In the genomic region with DNA sequence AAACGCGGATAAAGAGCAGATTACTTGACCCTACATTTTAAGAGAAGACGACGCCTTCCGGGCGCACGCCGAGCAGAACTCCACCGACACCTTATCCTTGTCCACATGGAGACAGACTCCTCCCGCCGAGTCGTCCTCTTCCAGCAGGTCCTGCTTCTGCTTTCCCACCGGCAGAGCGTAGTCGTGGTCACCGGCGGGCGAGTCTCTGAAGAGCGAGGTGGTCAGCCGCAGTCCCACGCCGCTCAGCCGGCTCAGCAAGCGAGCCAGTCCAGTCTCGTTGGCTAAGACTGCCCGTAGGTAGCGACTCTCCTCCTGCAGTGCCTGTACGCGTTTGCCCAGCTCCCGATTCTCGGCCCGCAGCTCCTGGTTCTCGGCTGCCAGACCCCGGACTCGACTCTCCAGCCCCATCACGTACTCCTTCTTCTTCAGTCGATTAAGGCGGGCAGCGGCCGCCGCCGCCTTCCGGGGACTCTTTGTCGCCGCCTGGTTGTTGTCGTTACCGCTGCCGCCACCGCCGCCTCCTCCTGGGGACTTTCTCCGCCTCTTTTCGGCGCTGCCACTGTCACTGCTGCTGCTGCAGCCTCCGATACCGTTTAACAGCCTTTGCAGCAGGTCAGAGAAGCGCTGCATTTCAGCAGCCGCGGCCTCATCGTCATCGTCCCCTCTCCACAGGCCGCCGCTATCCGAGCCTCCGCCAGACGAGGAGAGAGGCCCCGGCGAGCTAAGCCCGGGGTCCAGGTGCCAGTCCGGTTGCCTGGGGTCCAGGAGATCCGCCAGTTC, we compare ENCODE assay signal across 8 cellular contexts. TPM values are rescaled to one million over a fixed set of nuclear protein-coding genes. Genes with fewer than 3 reads are reported as not detected.
DNase-seq lines count a peak whose midpoint lies in the region; ATAC-seq and TF ChIP-seq lines count a peak whose summit lies in the region.

No MANE protein-coding gene starts in this region.

- peak overlapping the region; percentile 97 for H3K4me3 Mint-ChIP-seq in natural killer cell treated with Interleukin-12 subunit alpha and Interleukin-12 subunit beta and Interleukin-15 and Interleukin-18, amount 100 ng/mL, for 72 hours
- peak overlapping the region; percentile 99 for H3K4me3 Mint-ChIP-seq in stimulated activated naive CD8-positive, alpha-beta T cell treated with anti-CD3 and anti-CD28 coated beads, Interleukin-15, Interleukin-2, amounts not matched to agents 100 ng/mL and 50 ng/mL, for 24 hours

- peak overlapping the region; percentile 93 to 95 for H3K27ac Mint-ChIP-seq in natural killer cell treated with Interleukin-12 subunit alpha and Interleukin-12 subunit beta and Interleukin-15 and Interleukin-18, amount 100 ng/mL, for 72 hours
- peak overlapping the region; percentile 98 for H3K27ac Mint-ChIP-seq in stimulated activated naive CD8-positive, alpha-beta T cell treated with anti-CD3 and anti-CD28 coated beads, Interleukin-15, Interleukin-2, amounts not matched to agents 100 ng/mL and 50 ng/mL, for 24 hours

- DNase-seq in DMS153 (lab: John Stamatoyannopoulos, UW) = peak; percentile 46
- DNase-seq in HT-29 (ENCODE audit: low spot score) = peak; percentile 91
- DNase-seq in OCI-M1 (lab: John Stamatoyannopoulos, UW) = peak; percentile 98
- peak; percentile 82 for DNase-seq in activated T-helper 1 cell treated with Interleukin-2 at 50 U/mL for 16 hours (ENCODE audit: low read depth)
- peak; percentile 54 for DNase-seq in fibroblast of mammary gland (ENCODE audit: low read depth)
- DNase-seq in natural killer cell treated with Interleukin-12 subunit alpha and Interleukin-12 subunit beta and Interleukin-15 and Interleukin-18, amount 100 ng/mL, for 72 hours (ENCODE audit: low spot score) = peak; percentile 89

- no peaks in the 10 kb centered on the region for H3K27me3 Mint-ChIP-seq in natural killer cell treated with Interleukin-12 subunit alpha and Interleukin-12 subunit beta and Interleukin-15 and Interleukin-18, amount 100 ng/mL, for 72 hours
- no peaks in the 10 kb centered on the region for H3K27me3 Mint-ChIP-seq in stimulated activated naive CD8-positive, alpha-beta T cell treated with anti-CD3 and anti-CD28 coated beads, Interleukin-15, Interleukin-2, amounts not matched to agents 100 ng/mL and 50 ng/mL, for 24 hours

- peak; percentile 58 for ATAC-seq in GM21367 (IDR thresholded peaks at IDR 0.05; ENCODE audit: unreplicated experiment)
- ATAC-seq in natural killer cell treated with Interleukin-12 subunit alpha and Interleukin-12 subunit beta and Interleukin-15 and Interleukin-18, amount 100 ng/mL, for 72 hours = peak; percentile 79 to 82

- H3K4me3 ChIP-seq in fibroblast of mammary gland (ENCODE audit: control insufficient read depth, low read depth, low read length) = peak overlapping the region; percentile 85

- H3K9me3 Mint-ChIP-seq in natural killer cell treated with Interleukin-12 subunit alpha and Interleukin-12 subunit beta and Interleukin-15 and Interleukin-18, amount 100 ng/mL, for 72 hours = no peaks in the 10 kb centered on the region
- H3K9me3 Mint-ChIP-seq in stimulated activated naive CD8-positive, alpha-beta T cell treated with anti-CD3 and anti-CD28 coated beads, Interleukin-15, Interleukin-2, amounts not matched to agents 100 ng/mL and 50 ng/mL, for 24 hours = no peaks in the 10 kb centered on the region

- H3K36me3 Mint-ChIP-seq in natural killer cell treated with Interleukin-12 subunit alpha and Interleukin-12 subunit beta and Interleukin-15 and Interleukin-18, amount 100 ng/mL, for 72 hours = peaks cover 36% of the 10 kb centered on the region
- H3K36me3 Mint-ChIP-seq in stimulated activated naive CD8-positive, alpha-beta T cell treated with anti-CD3 and anti-CD28 coated beads, Interleukin-15, Interleukin-2, amounts not matched to agents 100 ng/mL and 50 ng/mL, for 24 hours (ENCODE audit: low read depth) = peaks cover 50% of the 10 kb centered on the region

- peak; percentile 32 for TF ChIP-seq CTCF in fibroblast of mammary gland (conservative IDR thresholded peaks at IDR 0.05; ENCODE audit: control insufficient read depth, insufficient read depth, low read depth, low read length)

- peaks cover 34 to 49% of the 10 kb centered on the region in 2 donors for H3K4me1 Mint-ChIP-seq in natural killer cell treated with Interleukin-12 subunit alpha and Interleukin-12 subunit beta and Interleukin-15 and Interleukin-18, amount 100 ng/mL, for 72 hours (ENCODE audit: low read depth in 2 of 2)
- peaks cover 43% of the 10 kb centered on the region for H3K4me1 Mint-ChIP-seq in stimulated activated naive CD8-positive, alpha-beta T cell treated with anti-CD3 and anti-CD28 coated beads, Interleukin-15, Interleukin-2, amounts not matched to agents 100 ng/mL and 50 ng/mL, for 24 hours (ENCODE audit: low read depth)

RNA-seq across cellular contexts. Expression of a gene that starts 1.0 kb away (rescaled TPM):
- total RNA-seq in HT-29 (2014; rRNA removed; shearing (Covaris generic)) = 108 and 124 TPM in 2 replicates
- 10 to 100 TPM; 46.1 to 84.6 TPM for total RNA-seq in natural killer cell treated with Interleukin-12 subunit alpha and Interleukin-12 subunit beta and Interleukin-15 and Interleukin-18, amount 100 ng/mL, for 72 hours

RNA-seq across cellular contexts. Expression of a gene that starts 16.2 kb away (rescaled TPM):
- 13.0 and 24.1 TPM in 2 replicates for total RNA-seq in HT-29 (2014; rRNA removed; shearing (Covaris generic))
- 10 to 100 TPM; 33.0 to 46.3 TPM for total RNA-seq in natural killer cell treated with Interleukin-12 subunit alpha and Interleukin-12 subunit beta and Interleukin-15 and Interleukin-18, amount 100 ng/mL, for 72 hours

RNA-seq across cellular contexts. Expression of a gene that starts 22.0 kb away (rescaled TPM):
- total RNA-seq in HT-29 (2014; rRNA removed; shearing (Covaris generic)) = 0.13 TPM in 1 of 2 replicates, not detected in the other
- total RNA-seq in natural killer cell treated with Interleukin-12 subunit alpha and Interleukin-12 subunit beta and Interleukin-15 and Interleukin-18, amount 100 ng/mL, for 72 hours = 1 to 10 TPM; 1.6 to 1.7 TPM

RNA-seq across cellular contexts. Expression of a gene that starts 35.6 kb away (rescaled TPM):
- 54.0 and 57.9 TPM in 2 replicates for total RNA-seq in HT-29 (2014; rRNA removed; shearing (Covaris generic))
- 10 to 100 TPM; 43.0 to 43.9 TPM for total RNA-seq in natural killer cell treated with Interleukin-12 subunit alpha and Interleukin-12 subunit beta and Interleukin-15 and Interleukin-18, amount 100 ng/mL, for 72 hours

RNA-seq across cellular contexts. Expression of a gene that starts 36.8 kb away (rescaled TPM):
- 0.37 and 0.86 TPM in 2 replicates for total RNA-seq in HT-29 (2014; rRNA removed; shearing (Covaris generic))
- total RNA-seq in natural killer cell treated with Interleukin-12 subunit alpha and Interleukin-12 subunit beta and Interleukin-15 and Interleukin-18, amount 100 ng/mL, for 72 hours = 1 to 10 TPM; 1.1 to 1.7 TPM

Comparison
In these comparisons a context has a peak if more than half of its experiments do, and no peak if none do; other contexts are left out.
1. Peak in every context shown above with its lines: DNase-seq, ATAC-seq and H3K4me3 ChIP-seq.
2. DNase-seq: peak in every context shown above with its lines; median percentile 98 in OCI-M1; 91 in HT-29; 89 in natural killer cell treated with Interleukin-12 subunit alpha and Interleukin-12 subunit beta and Interleukin-15 and Interleukin-18, amount 100 ng/mL, for 72 hours; 82 in activated T-helper 1 cell treated with Interleukin-2 at 50 U/mL for 16 hours; 54 in fibroblast of mammary gland; 46 in DMS153.